In the genomic region with DNA sequence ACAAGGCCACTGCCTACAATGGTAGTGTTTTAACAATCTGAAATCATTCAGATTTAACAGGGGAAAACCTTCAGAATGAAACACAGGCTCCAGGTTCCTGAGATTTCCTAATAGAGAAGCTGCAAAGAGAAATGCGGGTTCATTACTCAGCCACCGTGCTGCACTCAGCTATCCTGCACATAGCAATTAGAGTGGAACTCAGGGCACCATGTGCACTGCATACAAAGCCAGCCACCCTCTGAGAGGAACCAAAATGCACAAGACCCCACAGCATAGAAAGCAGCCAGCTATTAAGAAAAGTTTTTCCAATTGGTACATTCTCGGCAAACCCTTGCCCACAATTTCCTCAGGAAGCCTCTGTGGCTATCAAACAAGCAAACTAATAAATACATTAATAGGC, we compare ENCODE assay signal across 2 cellular contexts.
TF ChIP-seq lines count a peak whose summit lies in the region.

No MANE protein-coding gene starts in this region.

TF ChIP-seq in SK-N-SH, 30 proteins besides CTCF, POLR2A, EP300 and RAD21 (continued from another document):
- TF ChIP-seq, protein P1, sequence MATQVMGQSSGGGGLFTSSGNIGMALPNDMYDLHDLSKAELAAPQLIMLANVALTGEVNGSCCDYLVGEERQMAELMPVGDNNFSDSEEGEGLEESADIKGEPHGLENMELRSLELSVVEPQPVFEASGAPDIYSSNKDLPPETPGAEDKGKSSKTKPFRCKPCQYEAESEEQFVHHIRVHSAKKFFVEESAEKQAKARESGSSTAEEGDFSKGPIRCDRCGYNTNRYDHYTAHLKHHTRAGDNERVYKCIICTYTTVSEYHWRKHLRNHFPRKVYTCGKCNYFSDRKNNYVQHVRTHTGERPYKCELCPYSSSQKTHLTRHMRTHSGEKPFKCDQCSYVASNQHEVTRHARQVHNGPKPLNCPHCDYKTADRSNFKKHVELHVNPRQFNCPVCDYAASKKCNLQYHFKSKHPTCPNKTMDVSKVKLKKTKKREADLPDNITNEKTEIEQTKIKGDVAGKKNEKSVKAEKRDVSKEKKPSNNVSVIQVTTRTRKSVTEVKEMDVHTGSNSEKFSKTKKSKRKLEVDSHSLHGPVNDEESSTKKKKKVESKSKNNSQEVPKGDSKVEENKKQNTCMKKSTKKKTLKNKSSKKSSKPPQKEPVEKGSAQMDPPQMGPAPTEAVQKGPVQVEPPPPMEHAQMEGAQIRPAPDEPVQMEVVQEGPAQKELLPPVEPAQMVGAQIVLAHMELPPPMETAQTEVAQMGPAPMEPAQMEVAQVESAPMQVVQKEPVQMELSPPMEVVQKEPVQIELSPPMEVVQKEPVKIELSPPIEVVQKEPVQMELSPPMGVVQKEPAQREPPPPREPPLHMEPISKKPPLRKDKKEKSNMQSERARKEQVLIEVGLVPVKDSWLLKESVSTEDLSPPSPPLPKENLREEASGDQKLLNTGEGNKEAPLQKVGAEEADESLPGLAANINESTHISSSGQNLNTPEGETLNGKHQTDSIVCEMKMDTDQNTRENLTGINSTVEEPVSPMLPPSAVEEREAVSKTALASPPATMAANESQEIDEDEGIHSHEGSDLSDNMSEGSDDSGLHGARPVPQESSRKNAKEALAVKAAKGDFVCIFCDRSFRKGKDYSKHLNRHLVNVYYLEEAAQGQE (IDR thresholded peaks at IDR 0.05; ENCODE audit: low read depth, low read length), result no peak
- TF ChIP-seq FOSL2 (IDR thresholded peaks at IDR 0.05; ENCODE audit: borderline replicate concordance, low read depth), result no peak

TF ChIP-seq in SK-N-SH treated with all-trans-retinoic acid at 6 μM for 48 hours, 23 proteins besides CTCF, POLR2A, EP300 and RAD21 (continued from another document):
- TF ChIP-seq, protein P2, sequence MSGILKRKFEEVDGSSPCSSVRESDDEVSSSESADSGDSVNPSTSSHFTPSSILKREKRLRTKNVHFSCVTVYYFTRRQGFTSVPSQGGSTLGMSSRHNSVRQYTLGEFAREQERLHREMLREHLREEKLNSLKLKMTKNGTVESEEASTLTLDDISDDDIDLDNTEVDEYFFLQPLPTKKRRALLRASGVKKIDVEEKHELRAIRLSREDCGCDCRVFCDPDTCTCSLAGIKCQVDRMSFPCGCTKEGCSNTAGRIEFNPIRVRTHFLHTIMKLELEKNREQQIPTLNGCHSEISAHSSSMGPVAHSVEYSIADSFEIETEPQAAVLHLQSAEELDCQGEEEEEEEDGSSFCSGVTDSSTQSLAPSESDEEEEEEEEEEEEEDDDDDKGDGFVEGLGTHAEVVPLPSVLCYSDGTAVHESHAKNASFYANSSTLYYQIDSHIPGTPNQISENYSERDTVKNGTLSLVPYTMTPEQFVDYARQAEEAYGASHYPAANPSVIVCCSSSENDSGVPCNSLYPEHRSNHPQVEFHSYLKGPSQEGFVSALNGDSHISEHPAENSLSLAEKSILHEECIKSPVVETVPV (CRISPR knock-in tag; IDR thresholded peaks at IDR 0.05), result no peak
- TF ChIP-seq ZNF565 (CRISPR knock-in tag; conservative IDR thresholded peaks at IDR 0.05; ENCODE audit: low read depth) (no peak), SNAI2 (CRISPR knock-in tag; IDR thresholded peaks at IDR 0.05) (no peak), CSDC2 (CRISPR knock-in tag; IDR thresholded peaks at IDR 0.05) (no peak), TCF4 (CRISPR knock-in tag; IDR thresholded peaks at IDR 0.05; ENCODE audit: borderline replicate concordance) (no peak), ARNTL (CRISPR knock-in tag; IDR thresholded peaks at IDR 0.05; ENCODE audit: borderline replicate concordance, low read depth) (no peak)
- TF ChIP-seq, protein P3, sequence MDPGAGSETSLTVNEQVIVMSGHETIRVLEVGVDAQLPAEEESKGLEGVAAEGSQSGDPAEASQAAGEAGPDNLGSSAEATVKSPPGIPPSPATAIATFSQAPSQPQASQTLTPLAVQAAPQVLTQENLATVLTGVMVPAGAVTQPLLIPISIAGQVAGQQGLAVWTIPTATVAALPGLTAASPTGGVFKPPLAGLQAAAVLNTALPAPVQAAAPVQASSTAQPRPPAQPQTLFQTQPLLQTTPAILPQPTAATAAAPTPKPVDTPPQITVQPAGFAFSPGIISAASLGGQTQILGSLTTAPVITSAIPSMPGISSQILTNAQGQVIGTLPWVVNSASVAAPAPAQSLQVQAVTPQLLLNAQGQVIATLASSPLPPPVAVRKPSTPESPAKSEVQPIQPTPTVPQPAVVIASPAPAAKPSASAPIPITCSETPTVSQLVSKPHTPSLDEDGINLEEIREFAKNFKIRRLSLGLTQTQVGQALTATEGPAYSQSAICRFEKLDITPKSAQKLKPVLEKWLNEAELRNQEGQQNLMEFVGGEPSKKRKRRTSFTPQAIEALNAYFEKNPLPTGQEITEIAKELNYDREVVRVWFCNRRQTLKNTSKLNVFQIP (CRISPR knock-in tag; IDR thresholded peaks at IDR 0.05; ENCODE audit: borderline replicate concordance, low read depth), result no peak
- TF ChIP-seq, protein P4, sequence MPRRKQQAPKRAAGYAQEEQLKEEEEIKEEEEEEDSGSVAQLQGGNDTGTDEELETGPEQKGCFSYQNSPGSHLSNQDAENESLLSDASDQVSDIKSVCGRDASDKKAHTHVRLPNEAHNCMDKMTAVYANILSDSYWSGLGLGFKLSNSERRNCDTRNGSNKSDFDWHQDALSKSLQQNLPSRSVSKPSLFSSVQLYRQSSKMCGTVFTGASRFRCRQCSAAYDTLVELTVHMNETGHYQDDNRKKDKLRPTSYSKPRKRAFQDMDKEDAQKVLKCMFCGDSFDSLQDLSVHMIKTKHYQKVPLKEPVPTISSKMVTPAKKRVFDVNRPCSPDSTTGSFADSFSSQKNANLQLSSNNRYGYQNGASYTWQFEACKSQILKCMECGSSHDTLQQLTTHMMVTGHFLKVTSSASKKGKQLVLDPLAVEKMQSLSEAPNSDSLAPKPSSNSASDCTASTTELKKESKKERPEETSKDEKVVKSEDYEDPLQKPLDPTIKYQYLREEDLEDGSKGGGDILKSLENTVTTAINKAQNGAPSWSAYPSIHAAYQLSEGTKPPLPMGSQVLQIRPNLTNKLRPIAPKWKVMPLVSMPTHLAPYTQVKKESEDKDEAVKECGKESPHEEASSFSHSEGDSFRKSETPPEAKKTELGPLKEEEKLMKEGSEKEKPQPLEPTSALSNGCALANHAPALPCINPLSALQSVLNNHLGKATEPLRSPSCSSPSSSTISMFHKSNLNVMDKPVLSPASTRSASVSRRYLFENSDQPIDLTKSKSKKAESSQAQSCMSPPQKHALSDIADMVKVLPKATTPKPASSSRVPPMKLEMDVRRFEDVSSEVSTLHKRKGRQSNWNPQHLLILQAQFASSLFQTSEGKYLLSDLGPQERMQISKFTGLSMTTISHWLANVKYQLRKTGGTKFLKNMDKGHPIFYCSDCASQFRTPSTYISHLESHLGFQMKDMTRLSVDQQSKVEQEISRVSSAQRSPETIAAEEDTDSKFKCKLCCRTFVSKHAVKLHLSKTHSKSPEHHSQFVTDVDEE (CRISPR knock-in tag; IDR thresholded peaks at IDR 0.05), result no peak
- TF ChIP-seq, protein P5, sequence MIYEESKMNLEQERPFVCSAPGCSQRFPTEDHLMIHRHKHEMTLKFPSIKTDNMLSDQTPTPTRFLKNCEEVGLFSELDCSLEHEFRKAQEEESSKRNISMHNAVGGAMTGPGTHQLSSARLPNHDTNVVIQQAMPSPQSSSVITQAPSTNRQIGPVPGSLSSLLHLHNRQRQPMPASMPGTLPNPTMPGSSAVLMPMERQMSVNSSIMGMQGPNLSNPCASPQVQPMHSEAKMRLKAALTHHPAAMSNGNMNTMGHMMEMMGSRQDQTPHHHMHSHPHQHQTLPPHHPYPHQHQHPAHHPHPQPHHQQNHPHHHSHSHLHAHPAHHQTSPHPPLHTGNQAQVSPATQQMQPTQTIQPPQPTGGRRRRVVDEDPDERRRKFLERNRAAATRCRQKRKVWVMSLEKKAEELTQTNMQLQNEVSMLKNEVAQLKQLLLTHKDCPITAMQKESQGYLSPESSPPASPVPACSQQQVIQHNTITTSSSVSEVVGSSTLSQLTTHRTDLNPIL (CRISPR knock-in tag; IDR thresholded peaks at IDR 0.05; ENCODE audit: low read depth), result no peak
- TF ChIP-seq, protein P6, sequence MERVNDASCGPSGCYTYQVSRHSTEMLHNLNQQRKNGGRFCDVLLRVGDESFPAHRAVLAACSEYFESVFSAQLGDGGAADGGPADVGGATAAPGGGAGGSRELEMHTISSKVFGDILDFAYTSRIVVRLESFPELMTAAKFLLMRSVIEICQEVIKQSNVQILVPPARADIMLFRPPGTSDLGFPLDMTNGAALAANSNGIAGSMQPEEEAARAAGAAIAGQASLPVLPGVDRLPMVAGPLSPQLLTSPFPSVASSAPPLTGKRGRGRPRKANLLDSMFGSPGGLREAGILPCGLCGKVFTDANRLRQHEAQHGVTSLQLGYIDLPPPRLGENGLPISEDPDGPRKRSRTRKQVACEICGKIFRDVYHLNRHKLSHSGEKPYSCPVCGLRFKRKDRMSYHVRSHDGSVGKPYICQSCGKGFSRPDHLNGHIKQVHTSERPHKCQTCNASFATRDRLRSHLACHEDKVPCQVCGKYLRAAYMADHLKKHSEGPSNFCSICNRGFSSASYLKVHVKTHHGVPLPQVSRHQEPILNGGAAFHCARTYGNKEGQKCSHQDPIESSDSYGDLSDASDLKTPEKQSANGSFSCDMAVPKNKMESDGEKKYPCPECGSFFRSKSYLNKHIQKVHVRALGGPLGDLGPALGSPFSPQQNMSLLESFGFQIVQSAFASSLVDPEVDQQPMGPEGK (CRISPR knock-in tag; IDR thresholded peaks at IDR 0.05; ENCODE audit: borderline replicate concordance), result no peak
